Comparison of ENCODE assay signal across 2 cellular contexts in genomic region chr2:33073018-33073417, GRCh38.
A peak's percentile ranks its signal among the peaks of the same experiment; 100 is the strongest.
TF ChIP-seq lines count a peak whose summit lies in the region.

No MANE protein-coding gene starts in this region.

TF ChIP-seq in SK-N-SH, 30 proteins besides CTCF, POLR2A, EP300 and RAD21:
- TF ChIP-seq REST (IDR thresholded peaks at IDR 0.05; ENCODE audit: low read depth, low read length) (no peak), ELF1 (IDR thresholded peaks at IDR 0.05) (peak; percentile 38; the same call in 1 of the 2 replicates), RCOR1 (IDR thresholded peaks at IDR 0.05; ENCODE audit: low read length) (no peak), NRF1 (IDR thresholded peaks at IDR 0.05; ENCODE audit: low read depth, low read length) (no peak), FOSL2 (IDR thresholded peaks at IDR 0.05; ENCODE audit: borderline replicate concordance, low read depth) (peak; percentile 25; the same call in 1 of the 2 replicates)

TF ChIP-seq in SK-N-SH treated with all-trans-retinoic acid at 6 μM for 48 hours, 23 proteins besides CTCF, POLR2A, EP300 and RAD21 (continued from another document):
- TF ChIP-seq CSRNP3 (CRISPR knock-in tag; IDR thresholded peaks at IDR 0.05) (no peak), CSDC2 (CRISPR knock-in tag; IDR thresholded peaks at IDR 0.05) (no peak), SNAI2 (CRISPR knock-in tag; IDR thresholded peaks at IDR 0.05) (no peak)
